23 cellular contexts compared by ENCODE assay signal in the genomic region with DNA sequence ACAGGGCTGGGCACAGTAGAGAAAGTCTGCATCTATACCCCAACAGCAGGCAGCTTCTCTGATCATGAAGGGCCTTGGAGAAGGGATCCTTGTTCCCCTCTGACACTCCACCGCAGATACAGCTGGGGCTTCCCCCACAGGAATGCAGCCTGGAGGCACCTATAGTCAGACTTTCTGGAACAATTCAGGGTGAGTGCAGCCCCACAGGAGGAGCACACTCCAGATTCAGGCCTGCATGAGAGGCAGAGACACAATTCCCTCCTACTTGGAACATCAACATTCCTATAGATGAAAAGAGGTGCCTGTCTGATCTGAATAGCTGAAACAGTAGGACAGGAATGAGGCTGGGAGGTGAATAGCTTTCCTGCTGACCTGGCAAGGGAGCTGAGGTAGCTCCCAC.
DNase-seq lines count a peak whose midpoint lies in the region; ATAC-seq and TF ChIP-seq lines count a peak whose summit lies in the region.
"Had no signal": no experiment of that assay in that cellular context is flagged by ENCODE, and none has a peak within 500 bp of the region (broad histone marks: within the 10 kb centered on the region; RNA-seq: fewer than 3 reads in every experiment).

No MANE protein-coding gene starts in this region.

- no peak overlapping the region for H3K14ac ChIP-seq in mesenchymal stem cell (ENCODE audit: low read length in 2 of 2)

- H2BK120ac ChIP-seq in mesenchymal stem cell (ENCODE audit: low read depth, low read length): peak overlapping the region; percentile 45

- H4K8ac ChIP-seq in mesenchymal stem cell (ENCODE audit: low read length): peak overlapping the region; percentile 39

- CTCF ChIA-PET in HEK293 (lab: Yijun Ruan, JAX): no interaction called here

- H3K4me2 ChIP-seq in mesenchymal stem cell (ENCODE audit: low read length, poor library complexity, severe bottlenecking): no peak overlapping the region
- H3K4me2 ChIP-seq: BLaER1 had no signal

- H3K4me3 ChIP-seq in HEK293 (ENCODE audit: low read depth, low read length): no peak overlapping the region
- H3K4me3 ChIP-seq in RWPE2 (ENCODE audit: severe bottlenecking): no peak overlapping the region
- H3K4me3 ChIP-seq in epithelial cell of esophagus (ENCODE audit: low read length): no peak overlapping the region
- H3K4me3 ChIP-seq in mesenchymal stem cell (ENCODE audit: insufficient read depth in 1 of 2, low read depth in 1 of 2, low read length in 2 of 2): no peak overlapping the region
- H3K4me3 ChIP-seq: BLaER1, colonic mucosa, lung had no signal

- ATAC-seq in RWPE2 (ENCODE audit: low read depth) (no peak), GM19452 (IDR thresholded peaks at IDR 0.05; ENCODE audit: unreplicated experiment) (no peak)
- ATAC-seq: activated T-helper 17 cell treated with anti-CD3 and anti-CD28 coated beads, Interleukin-2, amount 50 U/mL, for 72 hours; T-helper 17 cell had no signal

- H4K91ac ChIP-seq in mesenchymal stem cell (ENCODE audit: low read length): peak overlapping the region; percentile 7

- WGBS in mesenchymal stem cell: 79% methylated on average over 1 of the region's 1 CpG

- no peaks in the 10 kb centered on the region for H3K4me1 ChIP-seq in HEK293 (ENCODE audit: control insufficient read depth, insufficient read depth, low read length)
- H3K4me1 ChIP-seq in RWPE2 (ENCODE audit: insufficient read depth, poor library complexity, severe bottlenecking): peaks cover 10% of the 10 kb centered on the region
- H3K4me1 ChIP-seq in mesenchymal stem cell (ENCODE audit: control insufficient read depth, insufficient read depth, low read depth, low read length): peaks cover 10% of the 10 kb centered on the region
- H3K4me1 ChIP-seq: BLaER1, colonic mucosa had no signal

- DNase-seq in RWPE2 (ENCODE audit: low spot score): no peak
- DNase-seq in epithelial cell of esophagus (ENCODE audit: low read depth): peak; percentile 3
- no peak for DNase-seq in mesenchymal stem cell
- DNase-seq in activated gamma-delta T cell (lab: John Stamatoyannopoulos, UW): no peak
- DNase-seq in T1000 (lab: John Stamatoyannopoulos, UW): no peak
- DNase-seq in activated CD4-positive, alpha-beta T cell treated with anti-CD3 and anti-CD28 coated beads for 4 hours: no peak
- DNase-seq: activated naive CD4-positive, alpha-beta T cell treated with anti-CD3 and anti-CD28 coated beads, Interleukin-2, amount 50 U/mL, for 16 hours; amygdala; colonic mucosa; effector CD8-positive, alpha-beta T cell; HCEC 1CT; MV-4-11; NCI-H2171; NCI-H510A; RPMI8226; stimulated activated CD4-positive, alpha-beta T cell treated with anti-CD3 and anti-CD28 coated beads, Interleukin-4, amount 100 ng/mL, for 4 hours; substantia nigra; T-helper 17 cell had no signal

- H2BK12ac ChIP-seq in mesenchymal stem cell (ENCODE audit: low read length in 2 of 2): peak overlapping the region; percentile 73 to 80

- H2BK15ac ChIP-seq in mesenchymal stem cell (ENCODE audit: low read depth, poor library complexity, severe bottlenecking): peak overlapping the region; percentile 82

- H3K9ac ChIP-seq in mesenchymal stem cell (ENCODE audit: low read length): no peak overlapping the region
- H3K9ac ChIP-seq: BLaER1 had no signal

- TF ChIP-seq CTCF in HEK293 (tag by site-specific recombination; IDR thresholded peaks at IDR 0.05) (no peak), RWPE2 (IDR thresholded peaks at IDR 0.05; ENCODE audit: poor library complexity, severe bottlenecking) (no peak), epithelial cell of esophagus (IDR thresholded peaks at IDR 0.05; ENCODE audit: insufficient read depth, low read depth, low read length, missing control alignments) (no peak)

- POLR2A ChIA-PET in HEK293 (lab: Yijun Ruan, JAX): no interaction called here

- H3K36me3 ChIP-seq in HEK293 (ENCODE audit: control insufficient read depth in 2 of 2, insufficient read depth in 1 of 2, low read length in 2 of 2) (no peaks in the 10 kb centered on the region), RWPE2 (ENCODE audit: low read depth) (no peaks in the 10 kb centered on the region), mesenchymal stem cell (ENCODE audit: control insufficient read depth in 1 of 2, insufficient read depth in 2 of 2, low read depth in 1 of 2, low read length in 2 of 2) (no peaks in the 10 kb centered on the region)
- H3K36me3 ChIP-seq: BLaER1, colonic mucosa had no signal

- peak overlapping the region; percentile 6 to 54 for H3K18ac ChIP-seq in mesenchymal stem cell (ENCODE audit: low read depth in 1 of 2, low read length in 2 of 2)

- no peak overlapping the region for H2AFZ ChIP-seq in mesenchymal stem cell (ENCODE audit: low read depth, low read length)

- H3K27ac ChIP-seq in HEK293 (ENCODE audit: extremely low read depth, low read depth, low read length) (peak overlapping the region; percentile 40), RWPE2 (ENCODE audit: poor library complexity, severe bottlenecking) (peak overlapping the region; percentile 43), mesenchymal stem cell (ENCODE audit: low read length, poor library complexity, severe bottlenecking) (peak overlapping the region; percentile 73)
- H3K27ac ChIP-seq: BLaER1, colonic mucosa had no signal

- peak overlapping the region; percentile 22 for H2BK5ac ChIP-seq in mesenchymal stem cell (ENCODE audit: low read depth, low read length, poor library complexity, severe bottlenecking)

- peak overlapping the region; percentile 86 for H2AK5ac ChIP-seq in mesenchymal stem cell (ENCODE audit: low read length, severe bottlenecking)

- peak overlapping the region; percentile 37 to 68 for H3K4ac ChIP-seq in mesenchymal stem cell (ENCODE audit: low read depth in 1 of 2, low read length in 2 of 2)

- H3K23ac ChIP-seq in mesenchymal stem cell (ENCODE audit: low read length in 2 of 2): no peak overlapping the region

- H3K9me3 ChIP-seq in HEK293 (ENCODE audit: control insufficient read depth, insufficient read depth, low read depth, low read length): no peaks in the 10 kb centered on the region
- no peaks in the 10 kb centered on the region for H3K9me3 ChIP-seq in RWPE2 (ENCODE audit: severe bottlenecking)
- H3K9me3 ChIP-seq in mesenchymal stem cell (ENCODE audit: control insufficient read depth, low read length): peaks cover 9% of the 10 kb centered on the region
- H3K9me3 ChIP-seq: colonic mucosa had no signal

- H3K79me1 ChIP-seq in mesenchymal stem cell (replicated peaks; ENCODE audit: low read length, poor library complexity, severe bottlenecking): no peaks in the 10 kb centered on the region

- H3K27me3 ChIP-seq in RWPE2 (ENCODE audit: insufficient read depth, poor library complexity, severe bottlenecking): no peaks in the 10 kb centered on the region
- no peaks in the 10 kb centered on the region for H3K27me3 ChIP-seq in mesenchymal stem cell (ENCODE audit: control insufficient read depth in 1 of 2, insufficient read depth in 1 of 2, low read length in 2 of 2)
- H3K27me3 ChIP-seq: BLaER1, colonic mucosa had no signal

TF ChIP-seq in HEK293, 187 proteins besides CTCF, POLR2A, EP300 and RAD21:
- no peak for TF ChIP-seq SCRT2 (tag by site-specific recombination; IDR thresholded peaks at IDR 0.05)
- no peak for TF ChIP-seq ZBTB49 (tag by site-specific recombination; IDR thresholded peaks at IDR 0.05; ENCODE audit: low read depth)
- TF ChIP-seq ZNF654 (tag by site-specific recombination; IDR thresholded peaks at IDR 0.05; ENCODE audit: low read depth): no peak
- TF ChIP-seq ZNF335 (tag by site-specific recombination; conservative IDR thresholded peaks at IDR 0.05): no peak
